8 cellular contexts compared by ENCODE assay signal in genomic region chr22:44831885-44832284, GRCh38.
"Had no signal": no experiment of that assay in that cellular context is flagged by ENCODE, and none has a peak within 500 bp of the region (broad histone marks: within the 10 kb centered on the region; RNA-seq: fewer than 3 reads in every experiment).

No MANE protein-coding gene starts in this region.

- ATAC-seq: HepG2, K562 had no signal

- DNase-seq: IMR-90, KBM-7, KG1 had no signal

- H3K4me3 ChIP-seq: K562 had no signal

- FAIRE-seq: HepG2, HTR-8/SVneo, K562 had no signal

- H3K27ac ChIP-seq: HL-60, KMS-11 had no signal
